8 cellular contexts compared by ENCODE assay signal in genomic region chr21:37220981-37221664, GRCh38. TPM values are rescaled to one million over a fixed set of nuclear protein-coding genes. Genes with fewer than 3 reads are reported as not detected.
DNase-seq lines count a peak whose midpoint lies in the region; ATAC-seq and TF ChIP-seq lines count a peak whose summit lies in the region.

No MANE protein-coding gene starts in this region.

- POLR2A ChIA-PET in CD4-positive, alpha-beta T cell (lab: Charles Lee), result interaction anchor here (0.6 to 3.0 kb wide), 3 partner anchors 36 to 343 kb away, joined by 4 to 23 read pairs (median 7); partner anchors contain the start of gene VPS26C
- POLR2A ChIA-PET in activated CD8-positive, alpha-beta T cell treated with anti-CD3 and anti-CD28 coated beads, Interleukin-2, amount 10 ng/mL, durations not matched to agents 7 days and 5 days (lab: Charles Lee), result interaction anchor here (0.6 to 2.0 kb wide), 11 partner anchors 11 to 343 kb away, joined by 3 to 11 read pairs (median 5); partner anchors contain the start of gene VPS26C

- DNase-seq in CD4-positive, alpha-beta T cell, result peak; percentile 83 to 94 (median 90)
- peak; percentile 99 for DNase-seq in NCI-H82 (lab: John Stamatoyannopoulos, UW)
- peak; percentile 96 for DNase-seq in activated CD8-positive, alpha-beta T cell treated with anti-CD3 and anti-CD28 coated beads, Interleukin-2, amount 10 ng/mL, durations not matched to agents 7 days and 5 days
- peak; percentile 88 for DNase-seq in effector CD8-positive, alpha-beta T cell (lab: John Stamatoyannopoulos, UW)
- peak; percentile 96 for DNase-seq in medulla oblongata (ENCODE audit: extremely low spot score)
- DNase-seq in stimulated activated CD8-positive, alpha-beta memory T cell treated with anti-CD3 and anti-CD28 coated beads, Interleukin-12 subunit alpha, Interleukin-12 subunit beta, amount 100 ng/mL, for 1 hour (ENCODE audit: low read depth), result peak; percentile 91

- peak overlapping the region; percentile 86 for H3K27ac ChIP-seq in CD4-positive, alpha-beta T cell (ENCODE audit: low read depth, low read length)

- H3K27ac Mint-ChIP-seq in CD4-positive, alpha-beta T cell, result peak overlapping the region; percentile 90
- H3K27ac Mint-ChIP-seq in activated CD8-positive, alpha-beta T cell treated with anti-CD3 and anti-CD28 coated beads, Interleukin-2, amount 10 ng/mL, durations not matched to agents 7 days and 5 days, result peak overlapping the region; percentile 91

- H3K4me1 Mint-ChIP-seq in CD4-positive, alpha-beta T cell (ENCODE audit: low read depth), result peaks cover 58% of the 10 kb centered on the region
- peaks cover 63% of the 10 kb centered on the region for H3K4me1 Mint-ChIP-seq in activated CD8-positive, alpha-beta T cell treated with anti-CD3 and anti-CD28 coated beads, Interleukin-2, amount 10 ng/mL, durations not matched to agents 7 days and 5 days (ENCODE audit: low read depth)

- H3K27me3 Mint-ChIP-seq in CD4-positive, alpha-beta T cell, result no peaks in the 10 kb centered on the region
- no peaks in the 10 kb centered on the region for H3K27me3 Mint-ChIP-seq in activated CD8-positive, alpha-beta T cell treated with anti-CD3 and anti-CD28 coated beads, Interleukin-2, amount 10 ng/mL, durations not matched to agents 7 days and 5 days (ENCODE audit: low read depth)

- no peaks in the 10 kb centered on the region for H3K9me3 Mint-ChIP-seq in CD4-positive, alpha-beta T cell
- H3K9me3 Mint-ChIP-seq in activated CD8-positive, alpha-beta T cell treated with anti-CD3 and anti-CD28 coated beads, Interleukin-2, amount 10 ng/mL, durations not matched to agents 7 days and 5 days (ENCODE audit: insufficient read depth), result peaks cover 3% of the 10 kb centered on the region

- peak overlapping the region; percentile 86 for H3K4me3 Mint-ChIP-seq in CD4-positive, alpha-beta T cell
- H3K4me3 Mint-ChIP-seq in activated CD8-positive, alpha-beta T cell treated with anti-CD3 and anti-CD28 coated beads, Interleukin-2, amount 10 ng/mL, durations not matched to agents 7 days and 5 days, result peak overlapping the region; percentile 88

- H3K36me3 Mint-ChIP-seq in CD4-positive, alpha-beta T cell (ENCODE audit: low read depth), result peaks cover 39% of the 10 kb centered on the region
- peaks cover 54% of the 10 kb centered on the region for H3K36me3 Mint-ChIP-seq in activated CD8-positive, alpha-beta T cell treated with anti-CD3 and anti-CD28 coated beads, Interleukin-2, amount 10 ng/mL, durations not matched to agents 7 days and 5 days (ENCODE audit: low read depth)

- H3K9me3 ChIP-seq in CD4-positive, alpha-beta T cell (ENCODE audit: control insufficient read depth, low read length), result no peaks in the 10 kb centered on the region

- CTCF ChIA-PET in CD4-positive, alpha-beta T cell (lab: Charles Lee), result interaction anchor here (1.5 to 1.6 kb wide), 2 partner anchors 38 to 343 kb away, joined by 4 read pairs; no protein-coding TSS in a partner anchor
- CTCF ChIA-PET in activated CD8-positive, alpha-beta T cell treated with anti-CD3 and anti-CD28 coated beads, Interleukin-2, amount 10 ng/mL, durations not matched to agents 7 days and 5 days (lab: Charles Lee), result interaction anchor here (0.9 to 2.1 kb wide), 8 partner anchors 24 to 160 kb away, joined by 3 to 8 read pairs (median 4); partner anchors contain the start of gene VPS26C

- intact Hi-C loops in CD4-positive, alpha-beta T cell (cut with DNase I, micrococcal nuclease), result loop anchor here (1.0 to 10.0 kb wide), 10 partner anchors 38 to 342 kb away; partner anchors contain the start of genes DYRK1A (in 1 of the 2), PIGP (in 1 of the 2), TTC3 (in 1 of the 2) and VPS26C (in 1 of the 2)

- no peaks in the 10 kb centered on the region for H3K27me3 ChIP-seq in CD4-positive, alpha-beta T cell (ENCODE audit: control insufficient read depth, insufficient read depth, low read length)

- ATAC-seq in CD4-positive, alpha-beta T cell (ENCODE audit: poor library complexity), result peak; percentile 81
- peak; percentile 80 for ATAC-seq in GM19395 (IDR thresholded peaks at IDR 0.05; ENCODE audit: unreplicated experiment)
- peak; percentile 48 for ATAC-seq in HG03558 (IDR thresholded peaks at IDR 0.05; ENCODE audit: extremely low read depth, unreplicated experiment)
- peak; percentile 81 for ATAC-seq in activated CD8-positive, alpha-beta T cell treated with anti-CD3 and anti-CD28 coated beads, Interleukin-2, amount 10 ng/mL, durations not matched to agents 7 days and 5 days

- TF ChIP-seq CTCF in CD4-positive, alpha-beta T cell (IDR thresholded peaks at IDR 0.05), result no peak

RNA-seq across cellular contexts. Expression of gene VPS26C, which starts 46.0 kb away (rescaled TPM):
- 10 to 100 TPM; 31.8 to 36.0 TPM for total RNA-seq in CD4-positive, alpha-beta T cell
- total RNA-seq in activated CD8-positive, alpha-beta T cell treated with anti-CD3 and anti-CD28 coated beads, Interleukin-2, amount 10 ng/mL, durations not matched to agents 7 days and 5 days, result 10 to 100 TPM; 96.2 to 98.7 TPM

Comparison
In these comparisons a context has a peak if more than half of its experiments do, and no peak if none do; other contexts are left out.
1. Peak in every context shown above with its lines: DNase-seq, ATAC-seq and H3K27ac ChIP-seq.